1 cellular context compared by ENCODE assay signal in genomic region chr17:82212331-82213250, GRCh38.
TF ChIP-seq lines count a peak whose summit lies in the region.

CCDC57 (minus strand) TSS chr17:82212842; CDS start chr17:82201944, 10,898 bp downstream.

TF ChIP-seq in H1, 55 proteins besides CTCF, POLR2A, EP300 and RAD21 (continued from another document):
- TF ChIP-seq ATF2 (IDR thresholded peaks at IDR 0.05; ENCODE audit: low read length) (no peak), TBP (IDR thresholded peaks at IDR 0.05; ENCODE audit: low read depth, low read length) (no peak; the same call in 1 of the 2 replicates), ASH2L (IDR thresholded peaks at IDR 0.05; ENCODE audit: low read length) (peak; percentile 52), BRCA1 (IDR thresholded peaks at IDR 0.05; ENCODE audit: low read depth, low read length) (no peak), MAX (IDR thresholded peaks at IDR 0.05) (peak; percentile 67), YY1 (IDR thresholded peaks at IDR 0.05; ENCODE audit: low read depth, low read length) (peak; percentile 26; the same call in 1 of the 2 replicates), E2F6 (IDR thresholded peaks at IDR 0.05) (0 out of 2 replicates have a peak, but pooled peaks have one; percentile 13), KDM1A (IDR thresholded peaks at IDR 0.05; ENCODE audit: borderline replicate concordance, low read length) (no peak), NANOG (IDR thresholded peaks at IDR 0.05; ENCODE audit: insufficient read depth, low read depth, low read length, poor library complexity, severe bottlenecking) (no peak), CREB1 (IDR thresholded peaks at IDR 0.05) (peak; percentile 12; the same call in 1 of the 2 replicates), TAF1 (IDR thresholded peaks at IDR 0.05; ENCODE audit: low read depth, low read length) (peak; percentile 80), RFX5 (IDR thresholded peaks at IDR 0.05; ENCODE audit: borderline replicate concordance, low read depth, low read length) (no peak), CBX5 (IDR thresholded peaks at IDR 0.05; ENCODE audit: low read depth, low read length) (no peak), KDM4A (IDR thresholded peaks at IDR 0.05; ENCODE audit: low read depth, low read length, severe bottlenecking) (peak; percentile 83), SIN3A (conservative IDR thresholded peaks at IDR 0.05 in 1 of 2, IDR thresholded peaks at IDR 0.05 in 1 of 2; ENCODE audit: low read depth in 1 of 2, low read length in 2 of 2) (peak in 1 of 2 experiments; percentile 87; a peak in 2 of 4 replicates), SRF (IDR thresholded peaks at IDR 0.05; ENCODE audit: low read depth, low read length) (0 out of 2 replicates have a peak, but pooled peaks have one; percentile 35)
